Comparison of ENCODE assay signal across 11 cellular contexts in the genomic region with DNA sequence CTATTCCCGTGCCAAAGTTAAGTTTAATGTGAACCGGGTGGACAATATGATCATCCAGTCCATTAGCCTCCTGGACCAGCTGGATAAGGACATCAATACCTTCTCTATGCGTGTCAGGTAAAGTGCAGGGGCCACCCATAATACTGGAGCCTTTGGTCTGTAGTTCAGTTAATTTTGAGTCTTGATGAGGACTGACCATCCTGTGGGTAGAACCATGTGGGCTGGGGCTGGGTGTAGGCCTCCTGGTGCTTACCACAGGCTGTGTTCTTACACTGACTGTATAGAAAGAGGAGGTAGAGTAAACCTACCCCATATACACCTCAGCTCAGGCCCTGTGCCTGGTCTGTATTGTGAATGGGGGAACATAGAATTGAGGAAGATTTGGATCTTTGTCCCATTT. TPM values are rescaled to one million over a fixed set of nuclear protein-coding genes. Genes with fewer than 3 reads are reported as not detected.
DNase-seq lines count a peak whose midpoint lies in the region; ATAC-seq and TF ChIP-seq lines count a peak whose summit lies in the region.
"Had no signal": no experiment of that assay in that cellular context is flagged by ENCODE, and none has a peak within 500 bp of the region (broad histone marks: within the 10 kb centered on the region; RNA-seq: fewer than 3 reads in every experiment).

No MANE protein-coding gene starts in this region.

- no peaks in the 10 kb centered on the region for H3K9me3 Mint-ChIP-seq in activated naive CD4-positive, alpha-beta T cell treated with anti-CD3 and anti-CD28 coated beads for 36 hours
- no peaks in the 10 kb centered on the region for H3K9me3 Mint-ChIP-seq in endodermal cell

- H3K9me3 ChIP-seq in Panc1 (ENCODE audit: control insufficient read depth, insufficient read depth, low read depth, low read length) (no peaks in the 10 kb centered on the region), endodermal cell (ENCODE audit: control insufficient read depth, low read length) (no peaks in the 10 kb centered on the region), skeletal muscle satellite cell (replicated peaks; ENCODE audit: low read length) (no peaks in the 10 kb centered on the region)
- H3K9me3 ChIP-seq: psoas muscle had no signal

- H3K4me1 Mint-ChIP-seq in activated naive CD4-positive, alpha-beta T cell treated with anti-CD3 and anti-CD28 coated beads for 36 hours (ENCODE audit: low read depth), result peaks cover 58% of the 10 kb centered on the region
- H3K4me1 Mint-ChIP-seq in endodermal cell, result peaks cover 10% of the 10 kb centered on the region

- ATAC-seq in Panc1 (no peak), HG03175 (IDR thresholded peaks at IDR 0.05; ENCODE audit: unreplicated experiment) (no peak)
- ATAC-seq: psoas muscle had no signal

- TF ChIP-seq CTCF in Panc1 (IDR thresholded peaks at IDR 0.05), result no peak
- no peak for TF ChIP-seq CTCF in endodermal cell (conservative IDR thresholded peaks at IDR 0.05)

- no peaks in the 10 kb centered on the region for H3K27me3 Mint-ChIP-seq in activated naive CD4-positive, alpha-beta T cell treated with anti-CD3 and anti-CD28 coated beads for 36 hours (ENCODE audit: low read depth)
- H3K27me3 Mint-ChIP-seq in endodermal cell (ENCODE audit: insufficient read depth), result no peaks in the 10 kb centered on the region

- intact Hi-C loops in activated naive CD4-positive, alpha-beta T cell treated with anti-CD3 and anti-CD28 coated beads for 36 hours (cut with micrococcal nuclease), result loop anchor here (5.0 kb wide), 1 partner anchor 148 kb away; a partner anchor contains a TSS
- intact Hi-C loops in Panc1 (cut with micrococcal nuclease; ENCODE audit: unreplicated experiment), result no loop called here

- CTCF ChIA-PET in activated naive CD4-positive, alpha-beta T cell treated with anti-CD3 and anti-CD28 coated beads for 36 hours (lab: Charles Lee), result interaction anchor here (0.6 to 0.8 kb wide), 2 partner anchors 16 to 132 kb away, joined by 3 read pairs; no protein-coding TSS in a partner anchor
- CTCF ChIA-PET in Panc1 (lab: Charles Lee), result no interaction called here

- H3K27me3 ChIP-seq in Panc1 (ENCODE audit: control insufficient read depth, insufficient read depth, low read length) (no peaks in the 10 kb centered on the region), endodermal cell (ENCODE audit: control insufficient read depth, insufficient read depth, low read length, poor library complexity, severe bottlenecking) (no peaks in the 10 kb centered on the region), skeletal muscle satellite cell (ENCODE audit: control insufficient read depth, insufficient read depth, low read length) (no peaks in the 10 kb centered on the region)

- H3K27ac ChIP-seq in Panc1 (ENCODE audit: low read length) (peak overlapping the region; percentile 14; the same call in 1 of the 2 replicates), endodermal cell (ENCODE audit: low read depth, low read length) (no peak overlapping the region)
- H3K27ac ChIP-seq: psoas muscle had no signal

- peaks cover 57% of the 10 kb centered on the region for H3K36me3 Mint-ChIP-seq in activated naive CD4-positive, alpha-beta T cell treated with anti-CD3 and anti-CD28 coated beads for 36 hours (ENCODE audit: low read depth)
- peaks cover 65% of the 10 kb centered on the region for H3K36me3 Mint-ChIP-seq in endodermal cell (ENCODE audit: low read depth)

- in situ Hi-C loops in Panc1 (cut with HindIII; ENCODE audit: low pct_unique_long_range_greater_than_20kb, low sequenced_read_pairs), result no loop called here

- H3K9ac ChIP-seq in endodermal cell (ENCODE audit: extremely low read depth, low read length, poor library complexity, severe bottlenecking), result no peak overlapping the region
- H3K9ac ChIP-seq in skeletal muscle satellite cell (ENCODE audit: low read depth, low read length), result peak overlapping the region; percentile 90

- no TSS peak for BruUV-seq in Panc1 (replicated peaks; lab: Mats Ljungman, UMichigan)

- peak overlapping the region; percentile 86 for H3K4me2 ChIP-seq in skeletal muscle satellite cell (ENCODE audit: low read length)

- peak overlapping the region; percentile 84 for H3K27ac Mint-ChIP-seq in activated naive CD4-positive, alpha-beta T cell treated with anti-CD3 and anti-CD28 coated beads for 36 hours
- peak overlapping the region; percentile 81 for H3K27ac Mint-ChIP-seq in endodermal cell

- no peak for DNase-seq in activated naive CD4-positive, alpha-beta T cell treated with anti-CD3 and anti-CD28 coated beads for 36 hours
- DNase-seq in activated naive CD4-positive, alpha-beta T cell (lab: John Stamatoyannopoulos, UW), result no peak
- no peak for DNase-seq in Panc1 (ENCODE audit: low read depth, low spot score)
- DNase-seq in endodermal cell, result no peak
- no peak for DNase-seq in activated CD4-positive, CD25-positive, alpha-beta regulatory T cell treated with anti-CD3 and anti-CD28 coated beads, Interleukin-2, amount 50 U/mL, for 72 hours
- DNase-seq in 8988T, result no peak
- DNase-seq: activated effector memory CD4-positive, alpha-beta T cell treated with Interleukin-2 at 50 U/mL for 16 hours; GOT3; psoas muscle had no signal

- H3K36me3 ChIP-seq in Panc1 (ENCODE audit: control insufficient read depth, insufficient read depth, low read length) (peaks cover 38% of the 10 kb centered on the region), endodermal cell (ENCODE audit: control insufficient read depth, insufficient read depth, low read length) (peaks cover 60% of the 10 kb centered on the region), skeletal muscle satellite cell (ENCODE audit: insufficient read depth, low read length) (peaks cover 65% of the 10 kb centered on the region)

- 94 to 95% methylated on average over 2 to 3 of the region's 3 CpGs for WGBS in endodermal cell (ENCODE audit: insufficient coverage in 1 of 2, insufficient read length in 1 of 2), 2 experiments

- POLR2A ChIA-PET in Panc1 (lab: Charles Lee), result no interaction called here

- H3K4me3 Mint-ChIP-seq in activated naive CD4-positive, alpha-beta T cell treated with anti-CD3 and anti-CD28 coated beads for 36 hours, result peak overlapping the region; percentile 90
- peak overlapping the region; percentile 87 for H3K4me3 Mint-ChIP-seq in endodermal cell

- H3K4me3 ChIP-seq in Panc1 (ENCODE audit: low read depth in 2 of 2, low read length in 2 of 2), result peak overlapping the region; percentile 80 to 99
- H3K4me3 ChIP-seq in endodermal cell (ENCODE audit: low read length), result peak overlapping the region; percentile 97
- peak overlapping the region; percentile 87 for H3K4me3 ChIP-seq in skeletal muscle satellite cell (ENCODE audit: low read length)

- H3K4me1 ChIP-seq in Panc1 (ENCODE audit: control insufficient read depth, insufficient read depth, low read length), result peaks cover 16% of the 10 kb centered on the region
- peaks cover 7% of the 10 kb centered on the region for H3K4me1 ChIP-seq in endodermal cell (ENCODE audit: control insufficient read depth, insufficient read depth, low read length)
- peaks cover 22% of the 10 kb centered on the region for H3K4me1 ChIP-seq in skeletal muscle satellite cell (ENCODE audit: control insufficient read depth, insufficient read depth, low read length)

RNA-seq across cellular contexts. Expression of a gene that starts 2.4 kb away (rescaled TPM):
- total RNA-seq in activated naive CD4-positive, alpha-beta T cell treated with anti-CD3 and anti-CD28 coated beads for 36 hours, result 100 to 1,000 TPM; 385 to 405 TPM
- total RNA-seq in Panc1 (2021; ENCODE audit: unreplicated experiment), result 354 TPM
- polyA plus RNA-seq in Panc1 (2012; ENCODE audit: insufficient read length), result 236 TPM
- total RNA-seq in endodermal cell, result 100 to 1,000 TPM; 386 to 432 TPM
- polyA plus RNA-seq in endodermal cell (2013, experiment 1 of 2), result 305 TPM
- polyA plus RNA-seq in endodermal cell (2013, experiment 2 of 2), result 280 TPM
- total RNA-seq in skeletal muscle satellite cell (2012; rRNA removed), result 209 and 212 TPM in 2 replicates

RNA-seq across cellular contexts. Expression of a gene that starts 9.2 kb away (rescaled TPM):
- 100 to 1,000 TPM; 123 to 125 TPM for total RNA-seq in activated naive CD4-positive, alpha-beta T cell treated with anti-CD3 and anti-CD28 coated beads for 36 hours
- total RNA-seq in Panc1 (2021; ENCODE audit: unreplicated experiment), result 135 TPM
- polyA plus RNA-seq in Panc1 (2012; ENCODE audit: insufficient read length), result 146 TPM
- 10 to 100 TPM; 89.9 to 91.7 TPM for total RNA-seq in endodermal cell
- polyA plus RNA-seq in endodermal cell (2013, experiment 1 of 2), result 78.9 TPM
- 69.2 TPM for polyA plus RNA-seq in endodermal cell (2013, experiment 2 of 2)
- total RNA-seq in skeletal muscle satellite cell (2012; rRNA removed), result 79.9 and 86.9 TPM in 2 replicates

RNA-seq across cellular contexts. Expression of a gene that starts 37.7 kb away (rescaled TPM):
- 1 to 10 TPM; 3.2 to 3.5 TPM for total RNA-seq in activated naive CD4-positive, alpha-beta T cell treated with anti-CD3 and anti-CD28 coated beads for 36 hours
- 6.8 TPM for total RNA-seq in Panc1 (2021; ENCODE audit: unreplicated experiment)
- polyA plus RNA-seq in Panc1 (2012; ENCODE audit: insufficient read length), result 11.8 TPM
- total RNA-seq in endodermal cell, result 10 to 100 TPM in 1 of 2 donors, 1 to 10 TPM in 1; 6.4 to 12.1 TPM
- polyA plus RNA-seq in endodermal cell (2013, experiment 1 of 2), result 17.5 TPM
- 16.1 TPM for polyA plus RNA-seq in endodermal cell (2013, experiment 2 of 2)
- total RNA-seq in skeletal muscle satellite cell (2012; rRNA removed), result not detected in 2 replicates
